Comparison of ENCODE assay signal across 10 cellular contexts in the genomic region with DNA sequence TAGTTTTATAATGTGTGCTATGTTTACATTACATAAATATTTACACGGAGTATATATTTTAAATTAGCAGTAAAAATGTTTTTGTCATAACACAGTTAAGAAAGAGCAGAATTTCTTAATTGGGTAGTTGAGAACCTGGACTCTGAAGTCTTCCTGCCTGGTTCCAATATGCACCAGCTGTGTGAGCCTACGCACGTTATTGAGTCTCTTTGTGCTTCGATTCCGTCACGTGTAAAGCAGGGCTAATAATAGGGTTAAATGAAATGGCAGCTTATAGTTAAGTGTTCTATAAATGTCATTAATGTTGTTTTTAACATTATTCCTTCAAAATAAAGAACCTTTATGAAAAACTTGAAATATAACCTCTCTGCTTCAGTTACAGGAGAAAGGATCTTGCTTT. TPM values are rescaled to one million over a fixed set of nuclear protein-coding genes. Genes with fewer than 3 reads are reported as not detected.
DNase-seq lines count a peak whose midpoint lies in the region; ATAC-seq and TF ChIP-seq lines count a peak whose summit lies in the region.
"Had no signal": no experiment of that assay in that cellular context is flagged by ENCODE, and none has a peak within 500 bp of the region (broad histone marks: within the 10 kb centered on the region; RNA-seq: fewer than 3 reads in every experiment).

No MANE protein-coding gene starts in this region.

- no peaks in the 10 kb centered on the region for H3K36me3 Mint-ChIP-seq in CD4-positive, CD25-positive, alpha-beta regulatory T cell
- no peaks in the 10 kb centered on the region for H3K36me3 Mint-ChIP-seq in activated T-helper 1 cell treated with anti-CD3 and anti-CD28 coated beads, Interleukin-12 subunit alpha, Interleukin-12 subunit beta, Interleukin-2, Interleukin-4 antibody, amounts not matched to agents 30 ng/mL and 10 ng/mL and 1 ng/mL, durations not matched to agents 14 hours and 24 hours and 36 hours (ENCODE audit: low read depth)
- H3K36me3 Mint-ChIP-seq in naive thymus-derived CD4-positive, alpha-beta T cell = no peaks in the 10 kb centered on the region
- no peaks in the 10 kb centered on the region for H3K36me3 Mint-ChIP-seq in WTC11

- peak overlapping the region; percentile 86 for H2AFZ ChIP-seq in GM23248

- peaks cover 19% of the 10 kb centered on the region for H3K4me1 ChIP-seq in CD4-positive, CD25-positive, alpha-beta regulatory T cell (ENCODE audit: control insufficient read depth, insufficient read depth, low read length, poor library complexity, severe bottlenecking)
- H3K4me1 ChIP-seq in GM23248 (ENCODE audit: insufficient read depth) = peaks cover 24% of the 10 kb centered on the region
- H3K4me1 ChIP-seq in naive thymus-derived CD4-positive, alpha-beta T cell (ENCODE audit: control insufficient read depth in 2 of 2, insufficient read depth in 2 of 2, low read length in 2 of 2) = peaks cover 0 to 6% of the 10 kb centered on the region in 2 donors
- peaks cover 6% of the 10 kb centered on the region in 2 donors for H3K4me1 ChIP-seq in thyroid gland

- H3K27ac Mint-ChIP-seq in CD4-positive, CD25-positive, alpha-beta regulatory T cell = peak overlapping the region in 1 of 3 donors; percentile 92
- no peak overlapping the region for H3K27ac Mint-ChIP-seq in activated T-helper 1 cell treated with anti-CD3 and anti-CD28 coated beads, Interleukin-12 subunit alpha, Interleukin-12 subunit beta, Interleukin-2, Interleukin-4 antibody, amounts not matched to agents 30 ng/mL and 10 ng/mL and 1 ng/mL, durations not matched to agents 14 hours and 24 hours and 36 hours
- peak overlapping the region in 4 of 9 donors; percentile 10 to 87 (median 76) for H3K27ac Mint-ChIP-seq in naive thymus-derived CD4-positive, alpha-beta T cell
- H3K27ac Mint-ChIP-seq in WTC11 = no peak overlapping the region

- H3K27me3 ChIP-seq in CD4-positive, CD25-positive, alpha-beta regulatory T cell (ENCODE audit: control insufficient read depth, insufficient read depth, low read length) = peaks cover 3% of the 10 kb centered on the region
- H3K27me3 ChIP-seq in GM23248 (replicated peaks; ENCODE audit: insufficient read depth) (no peaks in the 10 kb centered on the region), thyroid gland (no peaks in the 10 kb centered on the region)
- no peaks in the 10 kb centered on the region for H3K27me3 ChIP-seq in naive thymus-derived CD4-positive, alpha-beta T cell (ENCODE audit: control insufficient read depth in 2 of 2, insufficient read depth in 2 of 2, low read length in 2 of 2)

- H3K79me2 ChIP-seq in GM23248 (ENCODE audit: insufficient read depth) = peaks cover 33% of the 10 kb centered on the region

- no peaks in the 10 kb centered on the region for H4K20me1 ChIP-seq in GM23248 (ENCODE audit: insufficient read depth)

- H3K9me3 ChIP-seq in CD4-positive, CD25-positive, alpha-beta regulatory T cell (ENCODE audit: control insufficient read depth in 2 of 2, low read length in 2 of 2) = no peaks in the 10 kb centered on the region
- no peaks in the 10 kb centered on the region for H3K9me3 ChIP-seq in GM23248 (ENCODE audit: low read depth)
- no peaks in the 10 kb centered on the region for H3K9me3 ChIP-seq in naive thymus-derived CD4-positive, alpha-beta T cell (ENCODE audit: control insufficient read depth in 2 of 3, low read length in 3 of 3)
- no peaks in the 10 kb centered on the region for H3K9me3 ChIP-seq in thyroid gland

- H3K4me2 ChIP-seq in GM23248 (ENCODE audit: unreplicated experiment) = peak overlapping the region; percentile 81

- CTCF ChIA-PET in naive thymus-derived CD4-positive, alpha-beta T cell (lab: Charles Lee) = no interaction called here
- CTCF ChIA-PET in WTC11 (lab: Charles Lee) = interaction anchor here (1.4 kb wide), 1 partner anchor 11 kb away, joined by 5 read pairs; no protein-coding TSS in a partner anchor

- H3K27ac ChIP-seq in CD4-positive, CD25-positive, alpha-beta regulatory T cell (ENCODE audit: insufficient read depth, low read length, poor library complexity, severe bottlenecking) = no peak overlapping the region
- no peak overlapping the region for H3K27ac ChIP-seq in GM23248
- no peak overlapping the region for H3K27ac ChIP-seq in naive thymus-derived CD4-positive, alpha-beta T cell (ENCODE audit: low read depth, low read length)
- no peak overlapping the region for H3K27ac ChIP-seq in thyroid gland

- no peaks in the 10 kb centered on the region for H3K36me3 ChIP-seq in CD4-positive, CD25-positive, alpha-beta regulatory T cell (ENCODE audit: control insufficient read depth, insufficient read depth, low read length)
- no peaks in the 10 kb centered on the region for H3K36me3 ChIP-seq in GM23248 (ENCODE audit: low read depth)
- no peaks in the 10 kb centered on the region for H3K36me3 ChIP-seq in naive thymus-derived CD4-positive, alpha-beta T cell (ENCODE audit: control insufficient read depth in 2 of 3, insufficient read depth in 3 of 3, low read length in 3 of 3)
- H3K36me3 ChIP-seq in thyroid gland = no peaks in the 10 kb centered on the region

- H3K9me2 ChIP-seq in GM23248 (ENCODE audit: insufficient read depth) = no peaks in the 10 kb centered on the region

- DNase-seq in CD4-positive, CD25-positive, alpha-beta regulatory T cell = no peak
- DNase-seq in GM23248 = peak; percentile 17
- DNase-seq in activated T-helper 1 cell treated with anti-CD3 and anti-CD28 coated beads, Interleukin-12 subunit alpha, Interleukin-12 subunit beta, Interleukin-2, Interleukin-4 antibody, amounts not matched to agents 30 ng/mL and 10 ng/mL and 1 ng/mL, durations not matched to agents 14 hours and 24 hours and 36 hours (ENCODE audit: low spot score) = no peak
- no peak for DNase-seq in naive thymus-derived CD4-positive, alpha-beta T cell
- DNase-seq in cerebellar nuclear complex (lab: John Stamatoyannopoulos, UW) = no peak
- no peak for DNase-seq in WTC11 (ENCODE audit: low spot score)
- no peak for DNase-seq in HT-29 (ENCODE audit: low spot score)
- no peak for DNase-seq in thyroid gland
- DNase-seq: erythroblast, GF-D8 had no signal

- peaks cover 0 to 2% (median 0%) of the 10 kb centered on the region in 7 donors for H3K9me3 Mint-ChIP-seq in CD4-positive, CD25-positive, alpha-beta regulatory T cell
- no peaks in the 10 kb centered on the region for H3K9me3 Mint-ChIP-seq in activated T-helper 1 cell treated with anti-CD3 and anti-CD28 coated beads, Interleukin-12 subunit alpha, Interleukin-12 subunit beta, Interleukin-2, Interleukin-4 antibody, amounts not matched to agents 30 ng/mL and 10 ng/mL and 1 ng/mL, durations not matched to agents 14 hours and 24 hours and 36 hours
- peaks cover 0 to 3% (median 0%) of the 10 kb centered on the region in 11 donors for H3K9me3 Mint-ChIP-seq in naive thymus-derived CD4-positive, alpha-beta T cell
- no peaks in the 10 kb centered on the region for H3K9me3 Mint-ChIP-seq in WTC11

- in situ Hi-C loops in GM23248 (cut with MboI) = no loop called here

- H3K4me1 Mint-ChIP-seq in CD4-positive, CD25-positive, alpha-beta regulatory T cell = peaks cover 4 to 37% (median 30%) of the 10 kb centered on the region in 4 donors
- H3K4me1 Mint-ChIP-seq in activated T-helper 1 cell treated with anti-CD3 and anti-CD28 coated beads, Interleukin-12 subunit alpha, Interleukin-12 subunit beta, Interleukin-2, Interleukin-4 antibody, amounts not matched to agents 30 ng/mL and 10 ng/mL and 1 ng/mL, durations not matched to agents 14 hours and 24 hours and 36 hours (ENCODE audit: low read depth) = peaks cover 16% of the 10 kb centered on the region
- H3K4me1 Mint-ChIP-seq in naive thymus-derived CD4-positive, alpha-beta T cell = peaks cover 1 to 42% (median 35%) of the 10 kb centered on the region in 7 donors
- peaks cover 19% of the 10 kb centered on the region for H3K4me1 Mint-ChIP-seq in WTC11

- intact Hi-C loops in activated T-helper 1 cell treated with anti-CD3 and anti-CD28 coated beads, Interleukin-12 subunit alpha, Interleukin-12 subunit beta, Interleukin-2, Interleukin-4 antibody, amounts not matched to agents 30 ng/mL and 10 ng/mL and 1 ng/mL, durations not matched to agents 14 hours and 24 hours and 36 hours (cut with micrococcal nuclease) = loop anchor here (1.0 to 2.0 kb wide), 4 partner anchors 10 to 188 kb away; a partner anchor contains a TSS
- intact Hi-C loops in naive thymus-derived CD4-positive, alpha-beta T cell (cut with micrococcal nuclease) = loop anchor here (1.0 to 5.0 kb wide), 6 partner anchors 139 to 1450 kb away; a partner anchor contains a TSS
- intact Hi-C loops in thyroid gland (cut with DNase I) = loop anchor here (10.0 kb wide), 1 partner anchor 146 kb away; no protein-coding TSS in a partner anchor

- POLR2A ChIA-PET in naive thymus-derived CD4-positive, alpha-beta T cell (lab: Charles Lee) = interaction anchor here (0.7 to 2.3 kb wide), 5 partner anchors 72 to 197 kb away, joined by 3 to 8 read pairs (median 3); a partner anchor contains a TSS
- POLR2A ChIA-PET in WTC11 (lab: Charles Lee) = interaction anchor here (0.6 to 1.3 kb wide), 3 partner anchors 13 to 188 kb away, joined by 3 to 5 read pairs (median 3); a partner anchor contains a TSS

- TF ChIP-seq POLR2A in thyroid gland (IDR thresholded peaks at IDR 0.05) = no peak

- peak overlapping the region in 3 of 4 donors; percentile 70 to 96 (median 92) for H3K4me3 Mint-ChIP-seq in CD4-positive, CD25-positive, alpha-beta regulatory T cell
- H3K4me3 Mint-ChIP-seq in activated T-helper 1 cell treated with anti-CD3 and anti-CD28 coated beads, Interleukin-12 subunit alpha, Interleukin-12 subunit beta, Interleukin-2, Interleukin-4 antibody, amounts not matched to agents 30 ng/mL and 10 ng/mL and 1 ng/mL, durations not matched to agents 14 hours and 24 hours and 36 hours = peak overlapping the region; percentile 59
- peak overlapping the region; percentile 48 to 98 (median 76) for H3K4me3 Mint-ChIP-seq in naive thymus-derived CD4-positive, alpha-beta T cell
- no peak overlapping the region for H3K4me3 Mint-ChIP-seq in WTC11

- H3K9ac ChIP-seq in GM23248 = peak overlapping the region; percentile 72

- WGBS in GM23248 (ENCODE audit: low coverage in 1 of 2, low lambda C conversion rate in 2 of 2, missing lambda C conversion rate in 2 of 2), 2 experiments = 25 to 27% methylated on average over 6 of the region's 6 CpGs
- 76 to 83% methylated on average over 6 of the region's 6 CpGs for WGBS in thyroid gland, 2 donors

- H3F3A ChIP-seq in GM23248 (ENCODE audit: insufficient read depth) = peaks cover 8% of the 10 kb centered on the region

- peaks cover 28% of the 10 kb centered on the region for H3K27me3 Mint-ChIP-seq in CD4-positive, CD25-positive, alpha-beta regulatory T cell
- H3K27me3 Mint-ChIP-seq in activated T-helper 1 cell treated with anti-CD3 and anti-CD28 coated beads, Interleukin-12 subunit alpha, Interleukin-12 subunit beta, Interleukin-2, Interleukin-4 antibody, amounts not matched to agents 30 ng/mL and 10 ng/mL and 1 ng/mL, durations not matched to agents 14 hours and 24 hours and 36 hours (ENCODE audit: insufficient read depth) = peaks cover 25% of the 10 kb centered on the region
- H3K27me3 Mint-ChIP-seq in naive thymus-derived CD4-positive, alpha-beta T cell = peaks cover 4 to 42% (median 7%) of the 10 kb centered on the region in 5 donors
- no peaks in the 10 kb centered on the region for H3K27me3 Mint-ChIP-seq in WTC11 (ENCODE audit: low read depth)

- H3K4me3 ChIP-seq in CD4-positive, CD25-positive, alpha-beta regulatory T cell (ENCODE audit: low read depth, low read length) = peak overlapping the region; percentile 98
- peak overlapping the region; percentile 89 for H3K4me3 ChIP-seq in GM23248
- H3K4me3 ChIP-seq in naive thymus-derived CD4-positive, alpha-beta T cell (ENCODE audit: low read length) = peak overlapping the region; percentile 91
- H3K4me3 ChIP-seq in thyroid gland (replicated peaks in 1 of 3) = no peak overlapping the region

- ATAC-seq in CD4-positive, CD25-positive, alpha-beta regulatory T cell (ENCODE audit: low read depth in 2 of 2) = no peak
- no peak for ATAC-seq in naive thymus-derived CD4-positive, alpha-beta T cell
- no peak for ATAC-seq in WTC11

- TF ChIP-seq CTCF in WTC11 (IDR thresholded peaks at IDR 0.05) (no peak), thyroid gland (IDR thresholded peaks at IDR 0.05) (no peak)

RNA-seq across cellular contexts. Expression of a gene that starts 1.2 kb away (rescaled TPM):
- 19.1 TPM for total RNA-seq in CD4-positive, CD25-positive, alpha-beta regulatory T cell
- 1 to 10 TPM; 1.4 to 2.6 (median 2.2) TPM for polyA plus RNA-seq in CD4-positive, CD25-positive, alpha-beta regulatory T cell
- total RNA-seq in GM23248 (2014; rRNA removed; shearing (Covaris generic)) = 32.4 and 50.2 TPM in 2 replicates
- polyA plus RNA-seq in GM23248 (2016; fragmentation: Nextera tagmentation; extraction: Ambion mirVana) = 25.8 and 30.4 TPM in 2 replicates
- 6.4 and 8.4 TPM in 2 replicates for total RNA-seq in activated T-helper 1 cell treated with anti-CD3 and anti-CD28 coated beads, Interleukin-12 subunit alpha, Interleukin-12 subunit beta, Interleukin-2, Interleukin-4 antibody, amounts not matched to agents 30 ng/mL and 10 ng/mL and 1 ng/mL, durations not matched to agents 14 hours and 24 hours and 36 hours
- 10 to 100 TPM in 4 of 5 experiments, 1 to 10 TPM in 1; 9.9 to 53.3 (median 15.9) TPM for total RNA-seq in naive thymus-derived CD4-positive, alpha-beta T cell
- polyA plus RNA-seq in naive thymus-derived CD4-positive, alpha-beta T cell = 1 to 10 TPM; 1.2 to 5.1 TPM
- 81.1 to 97.5 TPM (median 82.5 TPM) in 3 replicates for total RNA-seq in WTC11 (2021)
- total RNA-seq in HT-29 (2014; rRNA removed; shearing (Covaris generic)) = 0.25 TPM in 1 of 2 replicates, not detected in the other
- 10 to 100 TPM; 35.9 to 51.5 (median 42.5) TPM for total RNA-seq in thyroid gland

Comparison
In these comparisons a context has a peak if more than half of its experiments do, and no peak if none do; other contexts are left out.
1. H3K4me3 ChIP-seq: peak in CD4-positive, CD25-positive, alpha-beta regulatory T cell (single experiment), GM23248 (single experiment) and naive thymus-derived CD4-positive, alpha-beta T cell (single experiment); none in thyroid gland (0 of 3).